ENCODE assay signal across 1 cellular context in genomic region chr3:195847061-195847950, GRCh38.
TF ChIP-seq lines count a peak whose summit lies in the region.

No MANE protein-coding gene starts in this region.

TF ChIP-seq in HepG2, 621 proteins besides CTCF, POLR2A, EP300 and RAD21 (continued from another document and continues in another):
- TF ChIP-seq, protein P1, sequence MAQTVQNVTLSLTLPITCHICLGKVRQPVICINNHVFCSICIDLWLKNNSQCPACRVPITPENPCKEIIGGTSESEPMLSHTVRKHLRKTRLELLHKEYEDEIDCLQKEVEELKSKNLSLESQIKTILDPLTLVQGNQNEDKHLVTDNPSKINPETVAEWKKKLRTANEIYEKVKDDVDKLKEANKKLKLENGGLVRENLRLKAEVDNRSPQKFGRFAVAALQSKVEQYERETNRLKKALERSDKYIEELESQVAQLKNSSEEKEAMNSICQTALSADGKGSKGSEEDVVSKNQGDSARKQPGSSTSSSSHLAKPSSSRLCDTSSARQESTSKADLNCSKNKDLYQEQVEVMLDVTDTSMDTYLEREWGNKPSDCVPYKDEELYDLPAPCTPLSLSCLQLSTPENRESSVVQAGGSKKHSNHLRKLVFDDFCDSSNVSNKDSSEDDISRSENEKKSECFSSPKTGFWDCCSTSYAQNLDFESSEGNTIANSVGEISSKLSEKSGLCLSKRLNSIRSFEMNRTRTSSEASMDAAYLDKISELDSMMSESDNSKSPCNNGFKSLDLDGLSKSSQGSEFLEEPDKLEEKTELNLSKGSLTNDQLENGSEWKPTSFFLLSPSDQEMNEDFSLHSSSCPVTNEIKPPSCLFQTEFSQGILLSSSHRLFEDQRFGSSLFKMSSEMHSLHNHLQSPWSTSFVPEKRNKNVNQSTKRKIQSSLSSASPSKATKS (CRISPR knock-in tag; IDR thresholded peaks at IDR 0.05): no peak
- peak; percentile 59 for TF ChIP-seq PAXIP1 (CRISPR knock-in tag; conservative IDR thresholded peaks at IDR 0.05)
- TF ChIP-seq GZF1 (CRISPR knock-in tag; IDR thresholded peaks at IDR 0.05): no peak
- peak; percentile 45; the same call in 1 of the 2 replicates for TF ChIP-seq HNF4A (CRISPR knock-in tag; IDR thresholded peaks at IDR 0.05)
- TF ChIP-seq SP5 (CRISPR knock-in tag; IDR thresholded peaks at IDR 0.05; ENCODE audit: borderline replicate concordance, low read depth): 0 out of 2 replicates have a peak, but pooled peaks have one; percentile 16
- no peak for TF ChIP-seq ZMYM4 (CRISPR knock-in tag; IDR thresholded peaks at IDR 0.05)
- TF ChIP-seq, protein P2, sequence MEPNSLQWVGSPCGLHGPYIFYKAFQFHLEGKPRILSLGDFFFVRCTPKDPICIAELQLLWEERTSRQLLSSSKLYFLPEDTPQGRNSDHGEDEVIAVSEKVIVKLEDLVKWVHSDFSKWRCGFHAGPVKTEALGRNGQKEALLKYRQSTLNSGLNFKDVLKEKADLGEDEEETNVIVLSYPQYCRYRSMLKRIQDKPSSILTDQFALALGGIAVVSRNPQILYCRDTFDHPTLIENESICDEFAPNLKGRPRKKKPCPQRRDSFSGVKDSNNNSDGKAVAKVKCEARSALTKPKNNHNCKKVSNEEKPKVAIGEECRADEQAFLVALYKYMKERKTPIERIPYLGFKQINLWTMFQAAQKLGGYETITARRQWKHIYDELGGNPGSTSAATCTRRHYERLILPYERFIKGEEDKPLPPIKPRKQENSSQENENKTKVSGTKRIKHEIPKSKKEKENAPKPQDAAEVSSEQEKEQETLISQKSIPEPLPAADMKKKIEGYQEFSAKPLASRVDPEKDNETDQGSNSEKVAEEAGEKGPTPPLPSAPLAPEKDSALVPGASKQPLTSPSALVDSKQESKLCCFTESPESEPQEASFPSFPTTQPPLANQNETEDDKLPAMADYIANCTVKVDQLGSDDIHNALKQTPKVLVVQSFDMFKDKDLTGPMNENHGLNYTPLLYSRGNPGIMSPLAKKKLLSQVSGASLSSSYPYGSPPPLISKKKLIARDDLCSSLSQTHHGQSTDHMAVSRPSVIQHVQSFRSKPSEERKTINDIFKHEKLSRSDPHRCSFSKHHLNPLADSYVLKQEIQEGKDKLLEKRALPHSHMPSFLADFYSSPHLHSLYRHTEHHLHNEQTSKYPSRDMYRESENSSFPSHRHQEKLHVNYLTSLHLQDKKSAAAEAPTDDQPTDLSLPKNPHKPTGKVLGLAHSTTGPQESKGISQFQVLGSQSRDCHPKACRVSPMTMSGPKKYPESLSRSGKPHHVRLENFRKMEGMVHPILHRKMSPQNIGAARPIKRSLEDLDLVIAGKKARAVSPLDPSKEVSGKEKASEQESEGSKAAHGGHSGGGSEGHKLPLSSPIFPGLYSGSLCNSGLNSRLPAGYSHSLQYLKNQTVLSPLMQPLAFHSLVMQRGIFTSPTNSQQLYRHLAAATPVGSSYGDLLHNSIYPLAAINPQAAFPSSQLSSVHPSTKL (CRISPR knock-in tag; IDR thresholded peaks at IDR 0.05): peak; percentile 34; the same call in 1 of the 2 replicates
- no peak for TF ChIP-seq ELF1 (CRISPR knock-in tag; IDR thresholded peaks at IDR 0.05)
- no peak for TF ChIP-seq HNRNPK (IDR thresholded peaks at IDR 0.05; ENCODE audit: low read depth, low read length, poor library complexity, severe bottlenecking)
- TF ChIP-seq ZNF720 (CRISPR knock-in tag; IDR thresholded peaks at IDR 0.05): no peak
- 0 out of 2 replicates have a peak, but pooled peaks have one; percentile 12 for TF ChIP-seq SOX5 (CRISPR knock-in tag; IDR thresholded peaks at IDR 0.05; ENCODE audit: borderline replicate concordance)
- TF ChIP-seq, protein P3, sequence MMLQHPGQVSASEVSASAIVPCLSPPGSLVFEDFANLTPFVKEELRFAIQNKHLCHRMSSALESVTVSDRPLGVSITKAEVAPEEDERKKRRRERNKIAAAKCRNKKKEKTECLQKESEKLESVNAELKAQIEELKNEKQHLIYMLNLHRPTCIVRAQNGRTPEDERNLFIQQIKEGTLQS (CRISPR knock-in tag; IDR thresholded peaks at IDR 0.05): peak; percentile 71
- no peak for TF ChIP-seq ZNF572 (CRISPR knock-in tag; IDR thresholded peaks at IDR 0.05)
- no peak for TF ChIP-seq THAP11 (CRISPR knock-in tag; IDR thresholded peaks at IDR 0.05)
- no peak for TF ChIP-seq CHD4 (IDR thresholded peaks at IDR 0.05; ENCODE audit: borderline replicate concordance, low read length)
- TF ChIP-seq KLF15 (CRISPR knock-in tag; IDR thresholded peaks at IDR 0.05; ENCODE audit: borderline replicate concordance): no peak
- no peak for TF ChIP-seq ATRX (CRISPR knock-in tag; IDR thresholded peaks at IDR 0.05; ENCODE audit: borderline replicate concordance)
- TF ChIP-seq HNRNPUL1 (IDR thresholded peaks at IDR 0.05; ENCODE audit: low read depth, low read length): no peak
- no peak for TF ChIP-seq SKIL (CRISPR knock-in tag; IDR thresholded peaks at IDR 0.05; ENCODE audit: borderline replicate concordance)
- TF ChIP-seq, protein P4, sequence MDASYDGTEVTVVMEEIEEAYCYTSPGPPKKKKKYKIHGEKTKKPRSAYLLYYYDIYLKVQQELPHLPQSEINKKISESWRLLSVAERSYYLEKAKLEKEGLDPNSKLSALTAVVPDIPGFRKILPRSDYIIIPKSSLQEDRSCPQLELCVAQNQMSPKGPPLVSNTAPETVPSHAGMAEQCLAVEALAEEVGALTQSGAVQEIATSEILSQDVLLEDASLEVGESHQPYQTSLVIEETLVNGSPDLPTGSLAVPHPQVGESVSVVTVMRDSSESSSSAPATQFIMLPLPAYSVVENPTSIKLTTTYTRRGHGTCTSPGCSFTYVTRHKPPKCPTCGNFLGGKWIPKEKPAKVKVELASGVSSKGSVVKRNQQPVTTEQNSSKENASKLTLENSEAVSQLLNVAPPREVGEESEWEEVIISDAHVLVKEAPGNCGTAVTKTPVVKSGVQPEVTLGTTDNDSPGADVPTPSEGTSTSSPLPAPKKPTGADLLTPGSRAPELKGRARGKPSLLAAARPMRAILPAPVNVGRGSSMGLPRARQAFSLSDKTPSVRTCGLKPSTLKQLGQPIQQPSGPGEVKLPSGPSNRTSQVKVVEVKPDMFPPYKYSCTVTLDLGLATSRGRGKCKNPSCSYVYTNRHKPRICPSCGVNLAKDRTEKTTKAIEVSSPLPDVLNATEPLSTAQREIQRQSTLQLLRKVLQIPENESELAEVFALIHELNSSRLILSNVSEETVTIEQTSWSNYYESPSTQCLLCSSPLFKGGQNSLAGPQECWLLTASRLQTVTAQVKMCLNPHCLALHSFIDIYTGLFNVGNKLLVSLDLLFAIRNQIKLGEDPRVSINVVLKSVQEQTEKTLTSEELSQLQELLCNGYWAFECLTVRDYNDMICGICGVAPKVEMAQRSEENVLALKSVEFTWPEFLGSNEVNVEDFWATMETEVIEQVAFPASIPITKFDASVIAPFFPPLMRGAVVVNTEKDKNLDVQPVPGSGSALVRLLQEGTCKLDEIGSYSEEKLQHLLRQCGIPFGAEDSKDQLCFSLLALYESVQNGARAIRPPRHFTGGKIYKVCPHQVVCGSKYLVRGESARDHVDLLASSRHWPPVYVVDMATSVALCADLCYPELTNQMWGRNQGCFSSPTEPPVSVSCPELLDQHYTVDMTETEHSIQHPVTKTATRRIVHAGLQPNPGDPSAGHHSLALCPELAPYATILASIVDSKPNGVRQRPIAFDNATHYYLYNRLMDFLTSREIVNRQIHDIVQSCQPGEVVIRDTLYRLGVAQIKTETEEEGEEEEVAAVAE (CRISPR knock-in tag; IDR thresholded peaks at IDR 0.05; ENCODE audit: borderline replicate concordance): no peak
- TF ChIP-seq FOSL2 (CRISPR knock-in tag; IDR thresholded peaks at IDR 0.05): peak; percentile 97
- 0 out of 2 replicates have a peak, but pooled peaks have one; percentile 26 for TF ChIP-seq PHF21A (CRISPR knock-in tag; IDR thresholded peaks at IDR 0.05)
- no peak for TF ChIP-seq ZMAT5 (CRISPR knock-in tag; IDR thresholded peaks at IDR 0.05; ENCODE audit: borderline replicate concordance, low read depth)
- peak; percentile 92 for TF ChIP-seq HIC2 (CRISPR knock-in tag; IDR thresholded peaks at IDR 0.05; ENCODE audit: low read depth)
- TF ChIP-seq TBX2 (CRISPR knock-in tag; IDR thresholded peaks at IDR 0.05; ENCODE audit: borderline replicate concordance): 0 out of 2 replicates have a peak, but pooled peaks have one; percentile 35
- TF ChIP-seq USF2 (IDR thresholded peaks at IDR 0.05; ENCODE audit: low read depth, low read length): no peak; the same call in 1 of the 2 replicates
- TF ChIP-seq USF2 (CRISPR knock-in tag; IDR thresholded peaks at IDR 0.05; ENCODE audit: borderline replicate concordance): no peak
- no peak for TF ChIP-seq ZFP1 (CRISPR knock-in tag; IDR thresholded peaks at IDR 0.05)
- no peak for TF ChIP-seq ZMYM3 (CRISPR knock-in tag; IDR thresholded peaks at IDR 0.05)
- TF ChIP-seq SMAD9 (CRISPR knock-in tag; IDR thresholded peaks at IDR 0.05): no peak
- no peak for TF ChIP-seq NFYB (CRISPR knock-in tag; IDR thresholded peaks at IDR 0.05)
- TF ChIP-seq CSRNP1 (CRISPR knock-in tag; IDR thresholded peaks at IDR 0.05): 0 out of 2 replicates have a peak, but pooled peaks have one; percentile 47
- peak; percentile 54; the same call in 1 of the 2 replicates for TF ChIP-seq SAP130 (CRISPR knock-in tag; IDR thresholded peaks at IDR 0.05; ENCODE audit: low read depth)
- TF ChIP-seq YY1 (IDR thresholded peaks at IDR 0.05; ENCODE audit: insufficient read depth, insufficient replicate concordance, low read depth, low read length): no peak
